22 cellular contexts compared by ENCODE assay signal in the genomic region with DNA sequence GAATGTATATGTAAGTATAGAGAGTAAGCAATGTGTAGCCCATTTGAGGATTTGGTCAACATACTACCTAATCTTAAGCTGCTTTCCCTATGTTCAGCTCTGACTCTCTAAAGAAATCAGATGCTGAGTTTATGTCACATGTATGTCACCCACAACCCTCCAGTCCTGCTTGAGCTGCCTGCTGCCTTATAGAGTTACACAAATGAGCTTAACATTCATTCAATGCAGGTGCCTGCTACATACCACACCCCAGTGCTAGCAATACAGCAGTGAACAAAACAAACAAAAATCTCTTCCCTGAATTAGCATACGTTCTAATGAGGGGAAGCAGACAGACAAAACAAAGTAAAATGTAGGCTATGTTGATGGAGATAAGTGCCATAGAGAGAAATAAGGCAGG.
DNase-seq lines count a peak whose midpoint lies in the region; ATAC-seq lines count a peak whose summit lies in the region.
"Had no signal": no experiment of that assay in that cellular context is flagged by ENCODE, and none has a peak within 500 bp of the region (broad histone marks: within the 10 kb centered on the region; RNA-seq: fewer than 3 reads in every experiment).

No MANE protein-coding gene starts in this region.

- DNase-seq in NCI-H510A treated with DMSO at 0.1 percent for 48 hours (lab: John Stamatoyannopoulos, UW), result peak; percentile 18
- DNase-seq in NCI-H510A (lab: John Stamatoyannopoulos, UW), result no peak
- DNase-seq in NCI-H1436 (lab: John Stamatoyannopoulos, UW), result peak; percentile 71
- DNase-seq in NCI-H82 (lab: John Stamatoyannopoulos, UW), result peak; percentile 77
- no peak for DNase-seq in stimulated activated effector memory CD8-positive, alpha-beta T cell treated with anti-CD3 and anti-CD28 coated beads, Interleukin-12 subunit alpha, Interleukin-12 subunit beta, amount 100 ng/mL, for 72 hours (ENCODE audit: low spot score in 2 of 2)
- no peak for DNase-seq in GF-D8 (lab: John Stamatoyannopoulos, UW)
- DNase-seq in activated gamma-delta T cell (lab: John Stamatoyannopoulos, UW), result no peak
- DNase-seq in left ventricle myocardium superior, result no peak
- DNase-seq: ACHN; activated CD4-positive, alpha-beta T cell treated with anti-CD3 and anti-CD28 coated beads, Interleukin-2, amount 50 U/mL, for 1 hour; activated CD8-positive, alpha-beta memory T cell treated with anti-CD3 and anti-CD28 coated beads, Interleukin-2, amount 50 U/mL, for 4 hours; immature natural killer cell; KG1; NCI-H226; psoas muscle; SHP77; stimulated activated CD4-positive, alpha-beta T cell treated with anti-CD3 and anti-CD28 coated beads, Interleukin-2, amount 100 ng/mL, for 24 hours; stimulated activated naive CD8-positive, alpha-beta T cell treated with anti-CD3 and anti-CD28 coated beads, Interleukin-15, Interleukin-2, amounts not matched to agents 100 U/mL and 50 U/mL, for 24 hours; T-cell; tibial artery had no signal

- no peak overlapping the region for H3K27ac Mint-ChIP-seq in stimulated activated effector memory CD8-positive, alpha-beta T cell treated with anti-CD3 and anti-CD28 coated beads, Interleukin-12 subunit alpha, Interleukin-12 subunit beta, amount 100 ng/mL, for 72 hours
- H3K27ac Mint-ChIP-seq: activated T-helper 2 cell treated with anti-CD3 and anti-CD28 coated beads, Interferon-gamma antibody, Interleukin-2, Interleukin-4, amounts not matched to agents 10 μg/mL and 5 μg/mL and 100 μg/mL, durations not matched to agents 14 hours and 24 hours and 36 hours; CD14-positive monocyte; immature natural killer cell; T-cell had no signal

- H3K36me3 Mint-ChIP-seq in stimulated activated effector memory CD8-positive, alpha-beta T cell treated with anti-CD3 and anti-CD28 coated beads, Interleukin-12 subunit alpha, Interleukin-12 subunit beta, amount 100 ng/mL, for 72 hours, result no peaks in the 10 kb centered on the region
- H3K36me3 Mint-ChIP-seq: CD14-positive monocyte, immature natural killer cell, T-cell had no signal

- H3K9me3 Mint-ChIP-seq in stimulated activated effector memory CD8-positive, alpha-beta T cell treated with anti-CD3 and anti-CD28 coated beads, Interleukin-12 subunit alpha, Interleukin-12 subunit beta, amount 100 ng/mL, for 72 hours, result no peaks in the 10 kb centered on the region
- H3K9me3 Mint-ChIP-seq: activated T-helper 2 cell treated with anti-CD3 and anti-CD28 coated beads, Interferon-gamma antibody, Interleukin-2, Interleukin-4, amounts not matched to agents 10 μg/mL and 5 μg/mL and 100 μg/mL, durations not matched to agents 14 hours and 24 hours and 36 hours; CD14-positive monocyte; immature natural killer cell; T-cell had no signal

- ATAC-seq in stimulated activated effector memory CD8-positive, alpha-beta T cell treated with anti-CD3 and anti-CD28 coated beads, Interleukin-12 subunit alpha, Interleukin-12 subunit beta, amount 100 ng/mL, for 72 hours, result no peak
- ATAC-seq in left ventricle myocardium superior, result no peak
- ATAC-seq: psoas muscle, T-cell had no signal

- peak overlapping the region; percentile 56 for H3K4me3 Mint-ChIP-seq in stimulated activated effector memory CD8-positive, alpha-beta T cell treated with anti-CD3 and anti-CD28 coated beads, Interleukin-12 subunit alpha, Interleukin-12 subunit beta, amount 100 ng/mL, for 72 hours
- H3K4me3 Mint-ChIP-seq: CD14-positive monocyte, T-cell had no signal

- H3K4me1 Mint-ChIP-seq in stimulated activated effector memory CD8-positive, alpha-beta T cell treated with anti-CD3 and anti-CD28 coated beads, Interleukin-12 subunit alpha, Interleukin-12 subunit beta, amount 100 ng/mL, for 72 hours, result peaks cover 31% of the 10 kb centered on the region

- intact Hi-C loops in left ventricle myocardium superior (cut with micrococcal nuclease), result no loop called here

Comparison
In these comparisons a context has a peak if more than half of its experiments do, and no peak if none do; other contexts are left out.
1. DNase-seq: peak in NCI-H510A treated with DMSO at 0.1 percent for 48 hours (single experiment), NCI-H1436 (single experiment) and NCI-H82 (single experiment); none in NCI-H510A (single experiment), stimulated activated effector memory CD8-positive, alpha-beta T cell treated with anti-CD3 and anti-CD28 coated beads, Interleukin-12 subunit alpha, Interleukin-12 subunit beta, amount 100 ng/mL, for 72 hours (0 of 2), GF-D8 (single experiment), activated gamma-delta T cell (single experiment) and left ventricle myocardium superior (single experiment).